Comparison of ENCODE assay signal across 1 cellular context in the genomic region with DNA sequence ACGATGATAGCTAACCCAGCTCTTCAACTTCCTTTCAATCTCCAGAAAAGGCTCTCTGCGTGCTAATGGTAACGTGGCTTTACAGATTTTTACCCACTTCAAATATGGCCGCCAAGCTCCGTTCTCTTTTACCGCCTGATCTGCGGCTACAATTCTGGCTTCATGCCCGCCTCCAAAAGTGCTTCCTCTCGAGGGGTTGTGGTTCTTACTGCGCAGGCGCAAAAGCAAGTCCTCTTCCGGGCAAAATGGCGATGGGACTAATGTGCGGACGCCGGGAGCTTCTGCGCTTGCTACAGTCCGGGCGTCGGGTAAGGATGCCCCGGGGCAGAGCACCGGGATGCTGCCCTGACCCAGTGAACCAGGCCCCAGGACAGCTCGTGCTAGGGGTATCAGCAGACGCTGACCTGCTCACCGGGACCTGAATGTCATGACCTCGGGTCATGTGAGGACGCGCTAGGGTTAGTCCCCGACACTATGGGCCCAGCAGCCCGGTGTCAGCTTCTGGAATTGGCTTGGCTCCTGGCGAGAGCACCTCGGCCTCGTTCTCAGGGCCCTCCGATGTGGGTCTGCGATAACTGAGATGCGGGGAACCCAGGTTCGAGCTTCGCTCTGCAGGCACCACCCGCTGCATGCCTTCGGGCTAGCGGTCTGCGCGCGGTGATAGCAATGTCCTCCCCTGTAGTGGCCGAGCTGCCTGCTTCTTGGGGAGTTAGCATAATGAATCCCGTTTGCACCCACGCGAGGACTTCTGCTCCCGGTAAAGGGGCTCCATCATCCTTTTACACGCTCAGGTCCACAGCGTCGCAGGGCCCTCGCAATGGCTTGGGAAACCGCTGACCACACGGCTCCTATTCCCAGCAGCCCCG.
A peak's percentile ranks its signal among the peaks of the same experiment; 100 is the strongest.
TF ChIP-seq lines count a peak whose summit lies in the region.

A gene (plus strand): TSS at position 232 of the 866 bp plus-strand sequence. CDS start 14 bp downstream, at position 246.

TF ChIP-seq in HepG2, 621 proteins besides CTCF, POLR2A, EP300 and RAD21 (continued from another document and continues in another):
- peak; percentile 84 for TF ChIP-seq ZBTB7B (CRISPR knock-in tag; IDR thresholded peaks at IDR 0.05)
- TF ChIP-seq, protein P1, sequence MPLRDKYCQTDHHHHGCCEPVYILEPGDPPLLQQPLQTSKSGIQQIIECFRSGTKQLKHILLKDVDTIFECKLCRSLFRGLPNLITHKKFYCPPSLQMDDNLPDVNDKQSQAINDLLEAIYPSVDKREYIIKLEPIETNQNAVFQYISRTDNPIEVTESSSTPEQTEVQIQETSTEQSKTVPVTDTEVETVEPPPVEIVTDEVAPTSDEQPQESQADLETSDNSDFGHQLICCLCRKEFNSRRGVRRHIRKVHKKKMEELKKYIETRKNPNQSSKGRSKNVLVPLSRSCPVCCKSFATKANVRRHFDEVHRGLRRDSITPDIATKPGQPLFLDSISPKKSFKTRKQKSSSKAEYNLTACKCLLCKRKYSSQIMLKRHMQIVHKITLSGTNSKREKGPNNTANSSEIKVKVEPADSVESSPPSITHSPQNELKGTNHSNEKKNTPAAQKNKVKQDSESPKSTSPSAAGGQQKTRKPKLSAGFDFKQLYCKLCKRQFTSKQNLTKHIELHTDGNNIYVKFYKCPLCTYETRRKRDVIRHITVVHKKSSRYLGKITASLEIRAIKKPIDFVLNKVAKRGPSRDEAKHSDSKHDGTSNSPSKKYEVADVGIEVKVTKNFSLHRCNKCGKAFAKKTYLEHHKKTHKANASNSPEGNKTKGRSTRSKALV (CRISPR knock-in tag; IDR thresholded peaks at IDR 0.05) = peak; percentile 63; the same call in 1 of the 2 replicates
- TF ChIP-seq MZF1 (CRISPR knock-in tag; IDR thresholded peaks at IDR 0.05; ENCODE audit: borderline replicate concordance) = peak; percentile 17; the same call in 1 of the 2 replicates
- peak; percentile 98 for TF ChIP-seq ZNF44 (CRISPR knock-in tag; IDR thresholded peaks at IDR 0.05)
- peak; percentile 99 for TF ChIP-seq ZNF33A (CRISPR knock-in tag; IDR thresholded peaks at IDR 0.05; ENCODE audit: borderline replicate concordance)
- TF ChIP-seq ZNF451 (CRISPR knock-in tag; IDR thresholded peaks at IDR 0.05) = peak; percentile 78
- no peak for TF ChIP-seq NBN (conservative IDR thresholded peaks at IDR 0.05)
- peak; percentile 75 for TF ChIP-seq PRPF4 (IDR thresholded peaks at IDR 0.05; ENCODE audit: low read depth, low read length, poor library complexity, severe bottlenecking)
- TF ChIP-seq ZSCAN30 (CRISPR knock-in tag; IDR thresholded peaks at IDR 0.05) = peak; percentile 89; the same call in 1 of the 2 replicates
- TF ChIP-seq PAX8 (CRISPR knock-in tag; IDR thresholded peaks at IDR 0.05; ENCODE audit: borderline replicate concordance) = peak; percentile 99; the same call in 1 of the 2 replicates
- TF ChIP-seq DNMT1 (CRISPR knock-in tag; IDR thresholded peaks at IDR 0.05) = peak; percentile 83; the same call in 1 of the 2 replicates
- no peak for TF ChIP-seq SYNCRIP (IDR thresholded peaks at IDR 0.05; ENCODE audit: insufficient read depth, low read depth, low read length)
- peak; percentile 98 for TF ChIP-seq SNAI1 (CRISPR knock-in tag; IDR thresholded peaks at IDR 0.05; ENCODE audit: borderline replicate concordance)
- TF ChIP-seq MTA3 (CRISPR knock-in tag; IDR thresholded peaks at IDR 0.05) = peak; percentile 63; the same call in 1 of the 2 replicates
- no peak for TF ChIP-seq SP1 (IDR thresholded peaks at IDR 0.05)
- peak; percentile 52; the same call in 1 of the 2 replicates for TF ChIP-seq SP1 (CRISPR knock-in tag; IDR thresholded peaks at IDR 0.05)
- TF ChIP-seq, protein P2, sequence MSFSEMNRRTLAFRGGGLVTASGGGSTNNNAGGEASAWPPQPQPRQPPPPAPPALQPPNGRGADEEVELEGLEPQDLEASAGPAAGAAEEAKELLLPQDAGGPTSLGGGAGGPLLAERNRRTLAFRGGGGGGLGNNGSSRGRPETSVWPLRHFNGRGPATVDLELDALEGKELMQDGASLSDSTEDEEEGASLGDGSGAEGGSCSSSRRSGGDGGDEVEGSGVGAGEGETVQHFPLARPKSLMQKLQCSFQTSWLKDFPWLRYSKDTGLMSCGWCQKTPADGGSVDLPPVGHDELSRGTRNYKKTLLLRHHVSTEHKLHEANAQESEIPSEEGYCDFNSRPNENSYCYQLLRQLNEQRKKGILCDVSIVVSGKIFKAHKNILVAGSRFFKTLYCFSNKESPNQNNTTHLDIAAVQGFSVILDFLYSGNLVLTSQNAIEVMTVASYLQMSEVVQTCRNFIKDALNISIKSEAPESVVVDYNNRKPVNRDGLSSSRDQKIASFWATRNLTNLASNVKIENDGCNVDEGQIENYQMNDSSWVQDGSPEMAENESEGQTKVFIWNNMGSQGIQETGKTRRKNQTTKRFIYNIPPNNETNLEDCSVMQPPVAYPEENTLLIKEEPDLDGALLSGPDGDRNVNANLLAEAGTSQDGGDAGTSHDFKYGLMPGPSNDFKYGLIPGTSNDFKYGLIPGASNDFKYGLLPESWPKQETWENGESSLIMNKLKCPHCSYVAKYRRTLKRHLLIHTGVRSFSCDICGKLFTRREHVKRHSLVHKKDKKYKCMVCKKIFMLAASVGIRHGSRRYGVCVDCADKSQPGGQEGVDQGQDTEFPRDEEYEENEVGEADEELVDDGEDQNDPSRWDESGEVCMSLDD (CRISPR knock-in tag; IDR thresholded peaks at IDR 0.05; ENCODE audit: borderline replicate concordance) = peak; percentile 44
- peak; percentile 100 for TF ChIP-seq ZNF891 (CRISPR knock-in tag; IDR thresholded peaks at IDR 0.05)
- TF ChIP-seq IRF2 (CRISPR knock-in tag; IDR thresholded peaks at IDR 0.05) = peak; percentile 94; the same call in 1 of the 2 replicates
- TF ChIP-seq, protein P3, sequence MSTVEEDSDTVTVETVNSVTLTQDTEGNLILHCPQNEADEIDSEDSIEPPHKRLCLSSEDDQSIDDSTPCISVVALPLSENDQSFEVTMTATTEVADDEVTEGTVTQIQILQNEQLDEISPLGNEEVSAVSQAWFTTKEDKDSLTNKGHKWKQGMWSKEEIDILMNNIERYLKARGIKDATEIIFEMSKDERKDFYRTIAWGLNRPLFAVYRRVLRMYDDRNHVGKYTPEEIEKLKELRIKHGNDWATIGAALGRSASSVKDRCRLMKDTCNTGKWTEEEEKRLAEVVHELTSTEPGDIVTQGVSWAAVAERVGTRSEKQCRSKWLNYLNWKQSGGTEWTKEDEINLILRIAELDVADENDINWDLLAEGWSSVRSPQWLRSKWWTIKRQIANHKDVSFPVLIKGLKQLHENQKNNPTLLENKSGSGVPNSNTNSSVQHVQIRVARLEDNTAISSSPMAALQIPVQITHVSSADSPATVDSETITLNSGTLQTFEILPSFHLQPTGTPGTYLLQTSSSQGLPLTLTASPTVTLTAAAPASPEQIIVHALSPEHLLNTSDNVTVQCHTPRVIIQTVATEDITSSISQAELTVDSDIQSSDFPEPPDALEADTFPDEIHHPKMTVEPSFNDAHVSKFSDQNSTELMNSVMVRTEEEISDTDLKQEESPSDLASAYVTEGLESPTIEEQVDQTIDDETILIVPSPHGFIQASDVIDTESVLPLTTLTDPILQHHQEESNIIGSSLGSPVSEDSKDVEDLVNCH (CRISPR knock-in tag; IDR thresholded peaks at IDR 0.05) = peak; percentile 79; the same call in 1 of the 2 replicates
- TF ChIP-seq ZNF501 (CRISPR knock-in tag; IDR thresholded peaks at IDR 0.05) = peak; percentile 100
- peak; percentile 99 for TF ChIP-seq KAT8 (CRISPR knock-in tag; IDR thresholded peaks at IDR 0.05)
- TF ChIP-seq ONECUT2 (CRISPR knock-in tag; IDR thresholded peaks at IDR 0.05) = peak; percentile 49
- peak; percentile 99 for TF ChIP-seq PHF8 (CRISPR knock-in tag; IDR thresholded peaks at IDR 0.05)
- TF ChIP-seq, protein P4, sequence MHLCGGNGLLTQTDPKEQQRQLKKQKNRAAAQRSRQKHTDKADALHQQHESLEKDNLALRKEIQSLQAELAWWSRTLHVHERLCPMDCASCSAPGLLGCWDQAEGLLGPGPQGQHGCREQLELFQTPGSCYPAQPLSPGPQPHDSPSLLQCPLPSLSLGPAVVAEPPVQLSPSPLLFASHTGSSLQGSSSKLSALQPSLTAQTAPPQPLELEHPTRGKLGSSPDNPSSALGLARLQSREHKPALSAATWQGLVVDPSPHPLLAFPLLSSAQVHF (CRISPR knock-in tag; IDR thresholded peaks at IDR 0.05) = peak; percentile 85; the same call in 1 of the 2 replicates
- no peak for TF ChIP-seq HNRNPUL1 (IDR thresholded peaks at IDR 0.05; ENCODE audit: low read depth, low read length)
- TF ChIP-seq, protein P5, sequence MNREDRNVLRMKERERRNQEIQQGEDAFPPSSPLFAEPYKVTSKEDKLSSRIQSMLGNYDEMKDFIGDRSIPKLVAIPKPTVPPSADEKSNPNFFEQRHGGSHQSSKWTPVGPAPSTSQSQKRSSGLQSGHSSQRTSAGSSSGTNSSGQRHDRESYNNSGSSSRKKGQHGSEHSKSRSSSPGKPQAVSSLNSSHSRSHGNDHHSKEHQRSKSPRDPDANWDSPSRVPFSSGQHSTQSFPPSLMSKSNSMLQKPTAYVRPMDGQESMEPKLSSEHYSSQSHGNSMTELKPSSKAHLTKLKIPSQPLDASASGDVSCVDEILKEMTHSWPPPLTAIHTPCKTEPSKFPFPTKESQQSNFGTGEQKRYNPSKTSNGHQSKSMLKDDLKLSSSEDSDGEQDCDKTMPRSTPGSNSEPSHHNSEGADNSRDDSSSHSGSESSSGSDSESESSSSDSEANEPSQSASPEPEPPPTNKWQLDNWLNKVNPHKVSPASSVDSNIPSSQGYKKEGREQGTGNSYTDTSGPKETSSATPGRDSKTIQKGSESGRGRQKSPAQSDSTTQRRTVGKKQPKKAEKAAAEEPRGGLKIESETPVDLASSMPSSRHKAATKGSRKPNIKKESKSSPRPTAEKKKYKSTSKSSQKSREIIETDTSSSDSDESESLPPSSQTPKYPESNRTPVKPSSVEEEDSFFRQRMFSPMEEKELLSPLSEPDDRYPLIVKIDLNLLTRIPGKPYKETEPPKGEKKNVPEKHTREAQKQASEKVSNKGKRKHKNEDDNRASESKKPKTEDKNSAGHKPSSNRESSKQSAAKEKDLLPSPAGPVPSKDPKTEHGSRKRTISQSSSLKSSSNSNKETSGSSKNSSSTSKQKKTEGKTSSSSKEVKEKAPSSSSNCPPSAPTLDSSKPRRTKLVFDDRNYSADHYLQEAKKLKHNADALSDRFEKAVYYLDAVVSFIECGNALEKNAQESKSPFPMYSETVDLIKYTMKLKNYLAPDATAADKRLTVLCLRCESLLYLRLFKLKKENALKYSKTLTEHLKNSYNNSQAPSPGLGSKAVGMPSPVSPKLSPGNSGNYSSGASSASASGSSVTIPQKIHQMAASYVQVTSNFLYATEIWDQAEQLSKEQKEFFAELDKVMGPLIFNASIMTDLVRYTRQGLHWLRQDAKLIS (CRISPR knock-in tag; IDR thresholded peaks at IDR 0.05) = 0 out of 2 replicates have a peak, but pooled peaks have one; percentile 31
- TF ChIP-seq DNMT3B (CRISPR knock-in tag; conservative IDR thresholded peaks at IDR 0.05) = no peak; the same call in 1 of the 2 replicates
- peak; percentile 97 for TF ChIP-seq SRY (CRISPR knock-in tag; IDR thresholded peaks at IDR 0.05)
- TF ChIP-seq, protein P6, sequence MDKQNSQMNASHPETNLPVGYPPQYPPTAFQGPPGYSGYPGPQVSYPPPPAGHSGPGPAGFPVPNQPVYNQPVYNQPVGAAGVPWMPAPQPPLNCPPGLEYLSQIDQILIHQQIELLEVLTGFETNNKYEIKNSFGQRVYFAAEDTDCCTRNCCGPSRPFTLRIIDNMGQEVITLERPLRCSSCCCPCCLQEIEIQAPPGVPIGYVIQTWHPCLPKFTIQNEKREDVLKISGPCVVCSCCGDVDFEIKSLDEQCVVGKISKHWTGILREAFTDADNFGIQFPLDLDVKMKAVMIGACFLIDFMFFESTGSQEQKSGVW (CRISPR knock-in tag; IDR thresholded peaks at IDR 0.05; ENCODE audit: borderline replicate concordance) = 0 out of 2 replicates have a peak, but pooled peaks have one; percentile 86
- peak; percentile 96; the same call in 1 of the 2 replicates for TF ChIP-seq FOXK1 (CRISPR knock-in tag; IDR thresholded peaks at IDR 0.05; ENCODE audit: borderline replicate concordance, low read depth)
- peak; percentile 86; the same call in 1 of the 2 replicates for TF ChIP-seq PPARG (CRISPR knock-in tag; conservative IDR thresholded peaks at IDR 0.05)
- peak; percentile 88 for TF ChIP-seq ZBTB8A (CRISPR knock-in tag; IDR thresholded peaks at IDR 0.05; ENCODE audit: borderline replicate concordance, low read depth)
- TF ChIP-seq KDM1A (CRISPR knock-in tag; IDR thresholded peaks at IDR 0.05) = no peak
- TF ChIP-seq ZNF776 (CRISPR knock-in tag; IDR thresholded peaks at IDR 0.05) = peak; percentile 99
- TF ChIP-seq, protein P7, sequence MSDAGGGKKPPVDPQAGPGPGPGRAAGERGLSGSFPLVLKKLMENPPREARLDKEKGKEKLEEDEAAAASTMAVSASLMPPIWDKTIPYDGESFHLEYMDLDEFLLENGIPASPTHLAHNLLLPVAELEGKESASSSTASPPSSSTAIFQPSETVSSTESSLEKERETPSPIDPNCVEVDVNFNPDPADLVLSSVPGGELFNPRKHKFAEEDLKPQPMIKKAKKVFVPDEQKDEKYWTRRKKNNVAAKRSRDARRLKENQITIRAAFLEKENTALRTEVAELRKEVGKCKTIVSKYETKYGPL (CRISPR knock-in tag; IDR thresholded peaks at IDR 0.05) = no peak; the same call in none of the 2 replicates
- no peak for TF ChIP-seq SCMH1 (CRISPR knock-in tag; IDR thresholded peaks at IDR 0.05; ENCODE audit: borderline replicate concordance)
- peak; percentile 99 for TF ChIP-seq MIER3 (CRISPR knock-in tag; IDR thresholded peaks at IDR 0.05; ENCODE audit: borderline replicate concordance)
- TF ChIP-seq ZFP82 (CRISPR knock-in tag; IDR thresholded peaks at IDR 0.05; ENCODE audit: borderline replicate concordance) = peak; percentile 99
- TF ChIP-seq ZNF747 (CRISPR knock-in tag; IDR thresholded peaks at IDR 0.05; ENCODE audit: borderline replicate concordance) = peak; percentile 95
- no peak; the same call in 1 of the 2 replicates for TF ChIP-seq ZSCAN22 (CRISPR knock-in tag; IDR thresholded peaks at IDR 0.05)
- TF ChIP-seq ZNF383 (CRISPR knock-in tag; IDR thresholded peaks at IDR 0.05; ENCODE audit: borderline replicate concordance) = peak; percentile 100
- TF ChIP-seq SOX13 (IDR thresholded peaks at IDR 0.05) = 0 out of 2 replicates have a peak, but pooled peaks have one; percentile 9
- TF ChIP-seq SOX13 (CRISPR knock-in tag; conservative IDR thresholded peaks at IDR 0.05 in 1 of 2, IDR thresholded peaks at IDR 0.05 in 1 of 2) = peak in 1 of 2 experiments; percentile 48; a peak in 2 of 4 replicates
- TF ChIP-seq, protein P8, sequence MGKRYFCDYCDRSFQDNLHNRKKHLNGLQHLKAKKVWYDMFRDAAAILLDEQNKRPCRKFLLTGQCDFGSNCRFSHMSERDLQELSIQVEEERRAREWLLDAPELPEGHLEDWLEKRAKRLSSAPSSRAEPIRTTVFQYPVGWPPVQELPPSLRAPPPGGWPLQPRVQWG (CRISPR knock-in tag; IDR thresholded peaks at IDR 0.05; ENCODE audit: borderline replicate concordance, low read depth) = peak; percentile 79; the same call in 1 of the 2 replicates
- peak; percentile 76 for TF ChIP-seq ZNF143 (CRISPR knock-in tag; IDR thresholded peaks at IDR 0.05)
- TF ChIP-seq NRL (CRISPR knock-in tag; IDR thresholded peaks at IDR 0.05; ENCODE audit: borderline replicate concordance) = peak; percentile 100
- TF ChIP-seq, protein P9, sequence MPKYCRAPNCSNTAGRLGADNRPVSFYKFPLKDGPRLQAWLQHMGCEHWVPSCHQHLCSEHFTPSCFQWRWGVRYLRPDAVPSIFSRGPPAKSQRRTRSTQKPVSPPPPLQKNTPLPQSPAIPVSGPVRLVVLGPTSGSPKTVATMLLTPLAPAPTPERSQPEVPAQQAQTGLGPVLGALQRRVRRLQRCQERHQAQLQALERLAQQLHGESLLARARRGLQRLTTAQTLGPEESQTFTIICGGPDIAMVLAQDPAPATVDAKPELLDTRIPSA (CRISPR knock-in tag; IDR thresholded peaks at IDR 0.05; ENCODE audit: borderline replicate concordance) = peak; percentile 92; the same call in 1 of the 2 replicates
- peak; percentile 97 for TF ChIP-seq XBP1 (CRISPR knock-in tag; IDR thresholded peaks at IDR 0.05)
- peak; percentile 98 for TF ChIP-seq HDAC1 (CRISPR knock-in tag; IDR thresholded peaks at IDR 0.05)
- peak; percentile 99 for TF ChIP-seq ZNF468 (CRISPR knock-in tag; IDR thresholded peaks at IDR 0.05)
